9 cellular contexts compared by ENCODE assay signal in the genomic region with DNA sequence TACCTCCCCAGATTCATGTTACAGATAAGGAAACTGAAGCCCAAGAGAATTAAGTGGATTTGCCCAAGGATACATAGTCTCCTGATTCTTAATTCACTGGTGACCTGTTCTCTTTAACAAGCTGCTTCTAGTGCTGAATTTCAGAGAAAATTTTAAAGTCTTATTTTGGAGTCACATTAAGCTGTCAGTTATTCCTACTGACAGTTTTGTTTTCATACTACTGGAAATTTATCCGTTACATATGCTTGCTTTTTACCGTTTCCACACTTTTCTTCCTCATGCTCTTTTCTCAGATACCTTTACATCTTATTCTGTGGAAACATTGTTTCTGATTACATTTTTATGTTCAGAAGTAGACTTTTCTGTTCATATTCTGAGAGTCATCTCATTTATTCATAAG. TPM values are rescaled to one million over a fixed set of nuclear protein-coding genes. Genes with fewer than 3 reads are reported as not detected.
DNase-seq lines count a peak whose midpoint lies in the region; ATAC-seq and TF ChIP-seq lines count a peak whose summit lies in the region.
"Had no signal": no experiment of that assay in that cellular context is flagged by ENCODE, and none has a peak within 500 bp of the region (broad histone marks: within the 10 kb centered on the region; RNA-seq: fewer than 3 reads in every experiment).

No MANE protein-coding gene starts in this region.

- peaks cover 12% of the 10 kb centered on the region for H3K36me3 ChIP-seq in CD4-positive, CD25-positive, alpha-beta regulatory T cell (ENCODE audit: control insufficient read depth, insufficient read depth, low read length)
- no peaks in the 10 kb centered on the region for H3K36me3 ChIP-seq in Loucy (ENCODE audit: insufficient read depth, low read length)

- TF ChIP-seq CTCF in Loucy (conservative IDR thresholded peaks at IDR 0.05; ENCODE audit: low read length) (no peak), neural crest cell (conservative IDR thresholded peaks at IDR 0.05) (no peak)

- peaks cover 25% of the 10 kb centered on the region for H3K36me3 Mint-ChIP-seq in CD4-positive, CD25-positive, alpha-beta regulatory T cell
- peaks cover 10% of the 10 kb centered on the region for H3K36me3 Mint-ChIP-seq in neural crest cell (ENCODE audit: low read depth)

- H3K27ac ChIP-seq in CD4-positive, CD25-positive, alpha-beta regulatory T cell (ENCODE audit: insufficient read depth, low read length, poor library complexity, severe bottlenecking), result peak overlapping the region; percentile 92

- no peak for ATAC-seq in CD4-positive, CD25-positive, alpha-beta regulatory T cell (ENCODE audit: low read depth in 2 of 2)
- ATAC-seq in GM18870 (IDR thresholded peaks at IDR 0.05; ENCODE audit: unreplicated experiment), result no peak

- peak overlapping the region; percentile 92 for H3K9ac ChIP-seq in Loucy (ENCODE audit: low read depth, low read length, poor library complexity, severe bottlenecking)

- H3K4me3 Mint-ChIP-seq in CD4-positive, CD25-positive, alpha-beta regulatory T cell, result peak overlapping the region; percentile 95 to 100 (median 98)
- H3K4me3 Mint-ChIP-seq in neural crest cell, result peak overlapping the region; percentile 98

- H3F3A ChIP-seq in Loucy (ENCODE audit: low read depth), result no peaks in the 10 kb centered on the region

- H3K9me2 ChIP-seq in Loucy (replicated peaks; ENCODE audit: low read depth, low read length), result no peaks in the 10 kb centered on the region

- peak overlapping the region; percentile 29 to 100 (median 91) for H3K27ac Mint-ChIP-seq in CD4-positive, CD25-positive, alpha-beta regulatory T cell
- H3K27ac Mint-ChIP-seq in neural crest cell (ENCODE audit: unreplicated experiment), result no peak overlapping the region

- H3K9me3 ChIP-seq in CD4-positive, CD25-positive, alpha-beta regulatory T cell (ENCODE audit: control insufficient read depth in 2 of 2, low read length in 2 of 2), result no peaks in the 10 kb centered on the region
- no peaks in the 10 kb centered on the region for H3K9me3 ChIP-seq in Loucy (ENCODE audit: insufficient read depth, low read depth, low read length)

- no peak overlapping the region for H2AFZ ChIP-seq in Loucy (ENCODE audit: low read length)

- peaks cover 6% of the 10 kb centered on the region for H3K27me3 Mint-ChIP-seq in CD4-positive, CD25-positive, alpha-beta regulatory T cell
- H3K27me3 Mint-ChIP-seq in neural crest cell (ENCODE audit: low read depth), result no peaks in the 10 kb centered on the region

- no peaks in the 10 kb centered on the region for H3K27me3 ChIP-seq in CD4-positive, CD25-positive, alpha-beta regulatory T cell (ENCODE audit: control insufficient read depth, insufficient read depth, low read length)
- H3K27me3 ChIP-seq in Loucy (ENCODE audit: insufficient read depth, low read length, poor library complexity, severe bottlenecking), result no peaks in the 10 kb centered on the region

- peaks cover 32 to 67% (median 49%) of the 10 kb centered on the region in 4 donors for H3K4me1 Mint-ChIP-seq in CD4-positive, CD25-positive, alpha-beta regulatory T cell
- peaks cover 33% of the 10 kb centered on the region for H3K4me1 Mint-ChIP-seq in neural crest cell

- H3K4me2 ChIP-seq in Loucy (ENCODE audit: low read depth, low read length, poor library complexity, severe bottlenecking), result peak overlapping the region; percentile 78

- peak overlapping the region; percentile 88 for H3K4me3 ChIP-seq in CD4-positive, CD25-positive, alpha-beta regulatory T cell (ENCODE audit: low read depth, low read length)
- peak overlapping the region; percentile 84 for H3K4me3 ChIP-seq in Loucy (ENCODE audit: low read length, poor library complexity, severe bottlenecking)

- H3K79me2 ChIP-seq in Loucy (ENCODE audit: insufficient read depth, low read length), result peaks cover 76% of the 10 kb centered on the region

- H4K20me1 ChIP-seq in Loucy (ENCODE audit: insufficient read depth, low read length, poor library complexity, severe bottlenecking), result peaks cover 37% of the 10 kb centered on the region

- no peak for DNase-seq in CD4-positive, CD25-positive, alpha-beta regulatory T cell
- DNase-seq in dermis blood vessel endothelial cell (peak; percentile 4), neural crest cell (ENCODE audit: low read depth, low spot score) (no peak), ureter (ENCODE audit: low spot score) (no peak), HuH-7 (ENCODE audit: low spot score) (no peak), anterior cingulate cortex (lab: John Stamatoyannopoulos, UW) (no peak)
- DNase-seq: NCI-H2081 treated with DMSO at 0.1 percent for 48 hours had no signal

- peaks cover 0 to 10% (median 0%) of the 10 kb centered on the region in 7 donors for H3K9me3 Mint-ChIP-seq in CD4-positive, CD25-positive, alpha-beta regulatory T cell
- no peaks in the 10 kb centered on the region for H3K9me3 Mint-ChIP-seq in neural crest cell

- peaks cover 19% of the 10 kb centered on the region for H3K4me1 ChIP-seq in CD4-positive, CD25-positive, alpha-beta regulatory T cell (ENCODE audit: control insufficient read depth, insufficient read depth, low read length, poor library complexity, severe bottlenecking)
- H3K4me1 ChIP-seq in Loucy (ENCODE audit: insufficient read depth, low read length, poor library complexity, severe bottlenecking), result peaks cover 40% of the 10 kb centered on the region

RNA-seq across cellular contexts. Expression of gene MOB4, which starts 1.3 kb away (rescaled TPM):
- 22.7 TPM for total RNA-seq in CD4-positive, CD25-positive, alpha-beta regulatory T cell
- 10 to 100 TPM; 25.1 to 36.0 (median 30.5) TPM for polyA plus RNA-seq in CD4-positive, CD25-positive, alpha-beta regulatory T cell
- 32.3 and 39.5 TPM in 2 replicates for total RNA-seq in dermis blood vessel endothelial cell
- 28.0 and 32.2 TPM in 2 replicates for total RNA-seq in neural crest cell
- 22.8 TPM for total RNA-seq in ureter

RNA-seq across cellular contexts. Expression of gene HSPE1, which starts 17.0 kb away (rescaled TPM):
- total RNA-seq in CD4-positive, CD25-positive, alpha-beta regulatory T cell, result 90.4 TPM
- polyA plus RNA-seq in CD4-positive, CD25-positive, alpha-beta regulatory T cell, result 100 to 1,000 TPM; 110 to 133 (median 121) TPM
- total RNA-seq in dermis blood vessel endothelial cell (86.8 and 115 TPM in 2 replicates), neural crest cell (186 and 203 TPM in 2 replicates), ureter (101 TPM)

RNA-seq across cellular contexts. Expression of gene HSPD1, which starts 17.5 kb away (rescaled TPM):
- total RNA-seq in CD4-positive, CD25-positive, alpha-beta regulatory T cell, result 183 TPM
- 100 to 1,000 TPM in 1 of 4 donors, 10 to 100 TPM in 3; 81.1 to 108 (median 93.2) TPM for polyA plus RNA-seq in CD4-positive, CD25-positive, alpha-beta regulatory T cell
- total RNA-seq in dermis blood vessel endothelial cell (155 and 307 TPM in 2 replicates), neural crest cell (563 and 569 TPM in 2 replicates), ureter (201 TPM)
